Comparison of ENCODE assay signal across 16 cellular contexts in genomic region chr2:43324589-43325447, GRCh38.
A peak's percentile ranks its signal among the peaks of the same experiment; 100 is the strongest.
DNase-seq lines count a peak whose midpoint lies in the region; ATAC-seq and TF ChIP-seq lines count a peak whose summit lies in the region.
"Had no signal": no experiment of that assay in that cellular context is flagged by ENCODE, and none has a peak within 500 bp of the region (broad histone marks: within the 10 kb centered on the region; RNA-seq: fewer than 3 reads in every experiment).

No MANE protein-coding gene starts in this region.

- TF ChIP-seq EP300 in gastroesophageal sphincter (IDR thresholded peaks at IDR 0.05), result no peak

- peaks cover 4% of the 10 kb centered on the region for H3K36me3 ChIP-seq in adipocyte (ENCODE audit: control insufficient read depth, insufficient read depth, low read length, severe bottlenecking)
- H3K36me3 ChIP-seq in gastroesophageal sphincter, result peaks cover 0 to 4% of the 10 kb centered on the region in 2 donors
- H3K36me3 ChIP-seq in tibial artery, result no peaks in the 10 kb centered on the region

- H3K27me3 Mint-ChIP-seq in osteocyte (ENCODE audit: unreplicated experiment), result no peaks in the 10 kb centered on the region
- H3K27me3 Mint-ChIP-seq in activated naive CD8-positive, alpha-beta T cell treated with anti-CD3 and anti-CD28 coated beads, Interleukin-2, amount 50 U/mL, for 24 hours, result no peaks in the 10 kb centered on the region

- peaks cover 4% of the 10 kb centered on the region for H3K9me3 Mint-ChIP-seq in osteocyte (ENCODE audit: unreplicated experiment)
- no peaks in the 10 kb centered on the region for H3K9me3 Mint-ChIP-seq in activated naive CD8-positive, alpha-beta T cell treated with anti-CD3 and anti-CD28 coated beads, Interleukin-2, amount 50 U/mL, for 24 hours

- intact Hi-C loops in tibial artery (cut with DNase I; ENCODE audit: low total_unique reads), result no loop called here

- H3K9me3 ChIP-seq in adipocyte (ENCODE audit: control insufficient read depth, low read length) (no peaks in the 10 kb centered on the region), gastroesophageal sphincter (no peaks in the 10 kb centered on the region), tibial artery (peaks cover 0 to 4% (median 0%) of the 10 kb centered on the region in 3 donors)
- H3K9me3 ChIP-seq: BLaER1 had no signal

- WGBS in gastroesophageal sphincter (ENCODE audit: low coverage in 1 of 2), 2 donors, result 16 to 18% methylated on average over 5 to 6 of the region's 8 CpGs

- no peak for TF ChIP-seq CTCF in gastroesophageal sphincter (IDR thresholded peaks at IDR 0.05)
- TF ChIP-seq CTCF in osteocyte (IDR thresholded peaks at IDR 0.05), result no peak
- no peak for TF ChIP-seq CTCF in tibial artery (IDR thresholded peaks at IDR 0.05)

- H3K36me3 Mint-ChIP-seq in osteocyte (ENCODE audit: unreplicated experiment), result peaks cover 8% of the 10 kb centered on the region
- H3K36me3 Mint-ChIP-seq in activated naive CD8-positive, alpha-beta T cell treated with anti-CD3 and anti-CD28 coated beads, Interleukin-2, amount 50 U/mL, for 24 hours (ENCODE audit: low read depth), result peaks cover 22% of the 10 kb centered on the region

- H3K4me3 Mint-ChIP-seq in osteocyte (ENCODE audit: unreplicated experiment), result no peak overlapping the region
- H3K4me3 Mint-ChIP-seq in activated naive CD8-positive, alpha-beta T cell treated with anti-CD3 and anti-CD28 coated beads, Interleukin-2, amount 50 U/mL, for 24 hours, result no peak overlapping the region
- H3K4me3 Mint-ChIP-seq: HFFc6 had no signal

- H3K4me1 Mint-ChIP-seq in osteocyte (ENCODE audit: unreplicated experiment), result peaks cover 40% of the 10 kb centered on the region
- H3K4me1 Mint-ChIP-seq in activated naive CD8-positive, alpha-beta T cell treated with anti-CD3 and anti-CD28 coated beads, Interleukin-2, amount 50 U/mL, for 24 hours, result no peaks in the 10 kb centered on the region

- peak overlapping the region; percentile 73 for H3K27ac Mint-ChIP-seq in osteocyte (ENCODE audit: unreplicated experiment)
- H3K27ac Mint-ChIP-seq in activated naive CD8-positive, alpha-beta T cell treated with anti-CD3 and anti-CD28 coated beads, Interleukin-2, amount 50 U/mL, for 24 hours, result no peak overlapping the region
- H3K27ac Mint-ChIP-seq: HFFc6 had no signal

- TF ChIP-seq POLR2A in gastroesophageal sphincter (IDR thresholded peaks at IDR 0.05), result no peak

- peaks cover 20% of the 10 kb centered on the region for H3K4me1 ChIP-seq in adipocyte (ENCODE audit: control insufficient read depth, insufficient read depth, low read length)
- H3K4me1 ChIP-seq in gastroesophageal sphincter, result peaks cover 4 to 68% (median 16%) of the 10 kb centered on the region in 3 donors
- H3K4me1 ChIP-seq in tibial artery, result peaks cover 0 to 64% (median 39%) of the 10 kb centered on the region in 4 donors
- H3K4me1 ChIP-seq: BLaER1 had no signal

- peak overlapping the region; percentile 82 to 87 (median 83) for H3K27ac ChIP-seq in gastroesophageal sphincter
- H3K27ac ChIP-seq in tibial artery, result peak overlapping the region; percentile 80 to 88
- H3K27ac ChIP-seq: BLaER1 had no signal

- H3K27me3 ChIP-seq in adipocyte (replicated peaks; ENCODE audit: control insufficient read depth, insufficient read depth, low read length) (no peaks in the 10 kb centered on the region), gastroesophageal sphincter (no peaks in the 10 kb centered on the region), tibial artery (no peaks in the 10 kb centered on the region)
- H3K27me3 ChIP-seq: BLaER1 had no signal

- DNase-seq in adipocyte (ENCODE audit: low read depth) (no peak), osteocyte (ENCODE audit: extremely low spot score, unreplicated experiment) (no peak), tibial artery (peak in 1 of 2 donors; percentile 71)
- DNase-seq in activated naive CD8-positive, alpha-beta T cell treated with anti-CD3 and anti-CD28 coated beads, Interleukin-2, amount 50 U/mL, for 24 hours, result no peak
- DNase-seq in activated CD4-positive, alpha-beta T cell treated with anti-CD3 and anti-CD28 coated beads, Interleukin-2, amount 50 U/mL, for 48 hours, result no peak
- DNase-seq: effector CD8-positive, alpha-beta T cell; HFFc6; hypothalamus; midbrain; NCI-H1105; RPMI8226; stimulated activated CD8-positive, alpha-beta memory T cell treated with anti-CD3 and anti-CD28 coated beads, Interleukin-4, amount 100 ng/mL, for 48 hours had no signal

- H3K9ac ChIP-seq in adipocyte (ENCODE audit: low read length), result peak overlapping the region; percentile 73
- H3K9ac ChIP-seq: BLaER1 had no signal

- H3K4me3 ChIP-seq in adipocyte (ENCODE audit: low read length) (peak overlapping the region; percentile 56), gastroesophageal sphincter (no peak overlapping the region), tibial artery (no peak overlapping the region)
- H3K4me3 ChIP-seq: BLaER1 had no signal

- ATAC-seq in gastroesophageal sphincter (peak; percentile 48), GM18517 (IDR thresholded peaks at IDR 0.05; ENCODE audit: unreplicated experiment) (no peak), GM18870 (IDR thresholded peaks at IDR 0.05; ENCODE audit: unreplicated experiment) (no peak)
- ATAC-seq in activated naive CD8-positive, alpha-beta T cell treated with anti-CD3 and anti-CD28 coated beads, Interleukin-2, amount 50 U/mL, for 24 hours, result no peak
